ENCODE assay signal across 11 cellular contexts in genomic region chr9:95055337-95055850, GRCh38.
A peak's percentile ranks its signal among the peaks of the same experiment; 100 is the strongest.
DNase-seq lines count a peak whose midpoint lies in the region; ATAC-seq and TF ChIP-seq lines count a peak whose summit lies in the region.
"Had no signal": no experiment of that assay in that cellular context is flagged by ENCODE, and none has a peak within 500 bp of the region (broad histone marks: within the 10 kb centered on the region; RNA-seq: fewer than 3 reads in every experiment).

No MANE protein-coding gene starts in this region.

- H3K9me3 Mint-ChIP-seq in osteocyte (ENCODE audit: unreplicated experiment) = no peaks in the 10 kb centered on the region
- H3K9me3 Mint-ChIP-seq: activated naive CD4-positive, alpha-beta T cell treated with anti-CD3 and anti-CD28 coated beads, Interleukin-2, amount 10 ng/mL, durations not matched to agents 7 days and 5 days; natural killer cell treated with Interleukin-12 subunit alpha and Interleukin-12 subunit beta and Interleukin-15 and Interleukin-18, amount 100 ng/mL, for 72 hours had no signal

- H3K27ac Mint-ChIP-seq in osteocyte (ENCODE audit: unreplicated experiment) = peak overlapping the region; percentile 99
- H3K27ac Mint-ChIP-seq: activated naive CD4-positive, alpha-beta T cell treated with anti-CD3 and anti-CD28 coated beads, Interleukin-2, amount 10 ng/mL, durations not matched to agents 7 days and 5 days; natural killer cell treated with Interleukin-12 subunit alpha and Interleukin-12 subunit beta and Interleukin-15 and Interleukin-18, amount 100 ng/mL, for 72 hours had no signal

- intact Hi-C loops in heart right ventricle (cut with DNase I) (loop anchor here in 4 of 10 donors (5.0 kb wide), 2 partner anchors 33 to 48 kb away; no protein-coding TSS in a partner anchor), Right ventricle myocardium superior (cut with DNase I) (no loop called here)

- no peak for TF ChIP-seq CTCF in heart right ventricle (IDR thresholded peaks at IDR 0.05)
- no peak for TF ChIP-seq CTCF in fibroblast of villous mesenchyme (IDR thresholded peaks at IDR 0.05; ENCODE audit: insufficient read depth, low read depth, low read length)
- no peak for TF ChIP-seq CTCF in osteocyte (IDR thresholded peaks at IDR 0.05)

- no peaks in the 10 kb centered on the region for H3K27me3 Mint-ChIP-seq in osteocyte (ENCODE audit: unreplicated experiment)

- peak overlapping the region; percentile 49 to 84 (median 70) for H3K27ac ChIP-seq in heart right ventricle

- H3K36me3 ChIP-seq in heart right ventricle = peaks cover 0 to 32% (median under 1%) of the 10 kb centered on the region in 9 donors

- H3K4me1 ChIP-seq in heart right ventricle = peaks cover 22 to 100% (median 87%) of the 10 kb centered on the region in 9 donors

- H3K9me3 ChIP-seq in heart right ventricle = no peaks in the 10 kb centered on the region

- peak overlapping the region; percentile 49 for H3K4me3 Mint-ChIP-seq in osteocyte (ENCODE audit: unreplicated experiment)
- H3K4me3 Mint-ChIP-seq: activated naive CD4-positive, alpha-beta T cell treated with anti-CD3 and anti-CD28 coated beads, Interleukin-2, amount 10 ng/mL, durations not matched to agents 7 days and 5 days; natural killer cell treated with Interleukin-12 subunit alpha and Interleukin-12 subunit beta and Interleukin-15 and Interleukin-18, amount 100 ng/mL, for 72 hours had no signal

- no peak for DNase-seq in heart right ventricle
- DNase-seq in Right ventricle myocardium superior = no peak
- DNase-seq in fibroblast of villous mesenchyme (ENCODE audit: low read depth) = peak; percentile 54
- DNase-seq in osteocyte (ENCODE audit: extremely low spot score, unreplicated experiment) = no peak
- no peak for DNase-seq in HCEC 1CT
- no peak for DNase-seq in EL
- DNase-seq in NCI-H1105 treated with DMSO at 0.1 percent for 48 hours (lab: John Stamatoyannopoulos, UW) = no peak
- DNase-seq: activated naive CD4-positive, alpha-beta T cell treated with anti-CD3 and anti-CD28 coated beads, Interleukin-2, amount 10 ng/mL, durations not matched to agents 7 days and 5 days had no signal

- H3K4me3 ChIP-seq in heart right ventricle = peak overlapping the region in 5 of 10 donors; percentile 0 to 39 (median 33)
- H3K4me3 ChIP-seq in fibroblast of villous mesenchyme (ENCODE audit: low read depth, low read length) = peak overlapping the region; percentile 34

- 15 to 19% methylated on average over 5 of the region's 5 CpGs for WGBS in heart right ventricle, 2 donors

- H3K27me3 ChIP-seq in heart right ventricle = no peaks in the 10 kb centered on the region

- peaks cover 95% of the 10 kb centered on the region for H3K4me1 Mint-ChIP-seq in osteocyte (ENCODE audit: unreplicated experiment)
- H3K4me1 Mint-ChIP-seq: activated naive CD4-positive, alpha-beta T cell treated with anti-CD3 and anti-CD28 coated beads, Interleukin-2, amount 10 ng/mL, durations not matched to agents 7 days and 5 days had no signal

- peaks cover 35% of the 10 kb centered on the region for H3K36me3 Mint-ChIP-seq in osteocyte (ENCODE audit: unreplicated experiment)
- H3K36me3 Mint-ChIP-seq: activated naive CD4-positive, alpha-beta T cell treated with anti-CD3 and anti-CD28 coated beads, Interleukin-2, amount 10 ng/mL, durations not matched to agents 7 days and 5 days; natural killer cell treated with Interleukin-12 subunit alpha and Interleukin-12 subunit beta and Interleukin-15 and Interleukin-18, amount 100 ng/mL, for 72 hours had no signal

- ATAC-seq in heart right ventricle (peak in 1 of 8 donors; percentile 3), Right ventricle myocardium superior (ENCODE audit: poor library complexity) (no peak), GM19023 (IDR thresholded peaks at IDR 0.05; ENCODE audit: unreplicated experiment) (no peak)
- ATAC-seq: activated CD4-positive, CD25-positive, alpha-beta regulatory T cell treated with anti-CD3 and anti-CD28 coated beads, Interleukin-2, amount 50 U/mL, for 24 hours; natural killer cell treated with Interleukin-12 subunit alpha and Interleukin-12 subunit beta and Interleukin-15 and Interleukin-18, amount 100 ng/mL, for 72 hours had no signal
